Comparison of ENCODE assay signal across 15 cellular contexts in the genomic region with DNA sequence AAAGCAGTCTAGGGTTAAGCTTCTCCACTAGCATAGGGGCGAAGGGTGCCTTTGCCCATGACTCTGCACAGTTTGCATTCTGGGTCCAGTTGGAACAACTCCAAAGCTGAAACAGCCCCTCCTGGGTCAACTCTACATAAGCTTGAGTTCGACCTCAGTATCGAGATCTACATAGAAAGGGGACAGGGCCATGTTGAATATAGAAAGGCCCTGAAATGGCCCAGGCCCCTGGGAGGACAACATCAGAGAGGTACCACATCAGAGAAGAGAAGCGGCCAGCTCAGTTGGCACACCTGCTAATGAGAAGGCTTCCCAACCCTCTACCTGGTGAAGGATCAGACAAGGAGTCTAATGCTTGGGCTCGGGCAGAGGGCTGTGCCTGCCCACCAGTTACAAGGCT. TPM values are rescaled to one million over a fixed set of nuclear protein-coding genes. Genes with fewer than 3 reads are reported as not detected.
DNase-seq lines count a peak whose midpoint lies in the region; ATAC-seq and TF ChIP-seq lines count a peak whose summit lies in the region.
"Had no signal": no experiment of that assay in that cellular context is flagged by ENCODE, and none has a peak within 500 bp of the region (broad histone marks: within the 10 kb centered on the region; RNA-seq: fewer than 3 reads in every experiment).

No MANE protein-coding gene starts in this region.

- H3K27me3 ChIP-seq in CD4-positive, CD25-positive, alpha-beta regulatory T cell (ENCODE audit: control insufficient read depth, insufficient read depth, low read length), result no peaks in the 10 kb centered on the region
- H3K27me3 ChIP-seq in HL-60 (ENCODE audit: insufficient read depth, poor library complexity, severe bottlenecking), result no peaks in the 10 kb centered on the region
- H3K27me3 ChIP-seq in body of pancreas, result no peaks in the 10 kb centered on the region
- no peaks in the 10 kb centered on the region for H3K27me3 ChIP-seq in neutrophil

- H3K27ac ChIP-seq in CD4-positive, CD25-positive, alpha-beta regulatory T cell (ENCODE audit: insufficient read depth, low read length, poor library complexity, severe bottlenecking), result peak overlapping the region; percentile 90
- peak overlapping the region; percentile 67; the same call in 1 of the 2 replicates for H3K27ac ChIP-seq in HL-60 (replicated peaks)
- peak overlapping the region in 3 of 4 donors; percentile 64 to 96 (median 93) for H3K27ac ChIP-seq in body of pancreas
- peak overlapping the region; percentile 99 for H3K27ac ChIP-seq in neutrophil
- H3K27ac ChIP-seq: WERI-Rb-1 had no signal

- peak overlapping the region; percentile 95 to 98 (median 98) for H3K4me3 Mint-ChIP-seq in CD4-positive, CD25-positive, alpha-beta regulatory T cell

- H3K4me1 ChIP-seq in CD4-positive, CD25-positive, alpha-beta regulatory T cell (ENCODE audit: control insufficient read depth, insufficient read depth, low read length, poor library complexity, severe bottlenecking), result peaks cover 99% of the 10 kb centered on the region
- H3K4me1 ChIP-seq in body of pancreas, result peaks cover 55% of the 10 kb centered on the region
- H3K4me1 ChIP-seq in neutrophil (ENCODE audit: control insufficient read depth in 1 of 2, insufficient read depth in 1 of 2, low read depth in 1 of 2, low read length in 1 of 2), result peaks cover 50 to 55% of the 10 kb centered on the region in 2 experiments

- H3K4me3 ChIP-seq in CD4-positive, CD25-positive, alpha-beta regulatory T cell (ENCODE audit: low read depth, low read length), result peak overlapping the region; percentile 99
- no peak overlapping the region for H3K4me3 ChIP-seq in HL-60 (replicated peaks; ENCODE audit: insufficient read depth, low read length)
- H3K4me3 ChIP-seq in body of pancreas, result no peak overlapping the region
- no peak overlapping the region for H3K4me3 ChIP-seq in neutrophil (ENCODE audit: low read depth in 1 of 2, low read length in 1 of 2)

- no peaks in the 10 kb centered on the region for H3K9me3 ChIP-seq in CD4-positive, CD25-positive, alpha-beta regulatory T cell (ENCODE audit: control insufficient read depth in 2 of 2, low read length in 2 of 2)
- no peaks in the 10 kb centered on the region for H3K9me3 ChIP-seq in body of pancreas
- H3K9me3 ChIP-seq in neutrophil, result no peaks in the 10 kb centered on the region

- no peak for DNase-seq in CD4-positive, CD25-positive, alpha-beta regulatory T cell
- DNase-seq in HL-60 (ENCODE audit: low read depth in 1 of 2, low spot score in 1 of 2) (no peak), body of pancreas (no peak), ACHN (no peak), GOT3 (lab: John Stamatoyannopoulos, UW) (no peak), epidermal melanocyte (ENCODE audit: insufficient read length, low spot score) (no peak)
- DNase-seq: COR-L47, foreskin melanocyte, NCI-H1417, NCI-H510A treated with DMSO at 0.1 percent for 48 hours, nucleus accumbens, SHP77 treated with DMSO at 0.1 percent for 48 hours, WERI-Rb-1 had no signal

- TF ChIP-seq CTCF in HL-60 (IDR thresholded peaks at IDR 0.05; ENCODE audit: insufficient read depth, low read length) (no peak), body of pancreas (IDR thresholded peaks at IDR 0.05) (no peak), neutrophil (IDR thresholded peaks at IDR 0.05) (no peak)

- in situ Hi-C loops in ACHN (cut with HindIII; ENCODE audit: low pct_ligation_motif_present, low pct_unique_long_range_greater_than_20kb, low sequenced_read_pairs), result no loop called here

- peaks cover 0 to 1% (median 0%) of the 10 kb centered on the region in 7 donors for H3K9me3 Mint-ChIP-seq in CD4-positive, CD25-positive, alpha-beta regulatory T cell

- peak overlapping the region; percentile 95 to 99 (median 96) for H3K27ac Mint-ChIP-seq in CD4-positive, CD25-positive, alpha-beta regulatory T cell

- no peak for TF ChIP-seq POLR2A in body of pancreas (IDR thresholded peaks at IDR 0.05)

- intact Hi-C loops in body of pancreas (cut with DNase I), result no loop called here

- peaks cover 44% of the 10 kb centered on the region for H3K36me3 ChIP-seq in CD4-positive, CD25-positive, alpha-beta regulatory T cell (ENCODE audit: control insufficient read depth, insufficient read depth, low read length)
- H3K36me3 ChIP-seq in body of pancreas (replicated peaks in 1 of 2; ENCODE audit: insufficient read depth in 1 of 2, low read depth in 2 of 2) (no peaks in the 10 kb centered on the region), neutrophil (peaks cover 53% of the 10 kb centered on the region)
- H3K36me3 ChIP-seq: WERI-Rb-1 had no signal

- no peaks in the 10 kb centered on the region for H3K27me3 Mint-ChIP-seq in CD4-positive, CD25-positive, alpha-beta regulatory T cell

- WGBS in body of pancreas, 2 donors, result 94 to 97% methylated on average over 5 of the region's 5 CpGs

- H3K36me3 Mint-ChIP-seq in CD4-positive, CD25-positive, alpha-beta regulatory T cell, result peaks cover 56% of the 10 kb centered on the region

- no peak for ATAC-seq in CD4-positive, CD25-positive, alpha-beta regulatory T cell (ENCODE audit: low read depth in 2 of 2)
- ATAC-seq in body of pancreas, result no peak
- no peak for ATAC-seq in GM19328 (IDR thresholded peaks at IDR 0.05; ENCODE audit: unreplicated experiment)

- H3K4me1 Mint-ChIP-seq in CD4-positive, CD25-positive, alpha-beta regulatory T cell, result peaks cover 18 to 91% (median 65%) of the 10 kb centered on the region in 4 donors

RNA-seq across cellular contexts. Expression of gene DENND2D, which starts 1.6 kb away (rescaled TPM):
- total RNA-seq in CD4-positive, CD25-positive, alpha-beta regulatory T cell, result 83.8 TPM
- polyA plus RNA-seq in CD4-positive, CD25-positive, alpha-beta regulatory T cell, result 100 to 1,000 TPM in 3 of 4 donors, 10 to 100 TPM in 1; 85.6 to 196 (median 119) TPM
- 10 to 100 TPM; 16.1 to 35.3 TPM for total RNA-seq in body of pancreas

RNA-seq across cellular contexts. Expression of gene CHI3L2, which starts 28.7 kb away (rescaled TPM):
- total RNA-seq in CD4-positive, CD25-positive, alpha-beta regulatory T cell, result 5.0 TPM
- polyA plus RNA-seq in CD4-positive, CD25-positive, alpha-beta regulatory T cell, result 10 to 100 TPM in 2 of 4 donors, 1 to 10 TPM in 2; 7.6 to 15.8 (median 12.5) TPM
- not detected for total RNA-seq in body of pancreas

RNA-seq across cellular contexts. Expression of gene CEPT1, which starts 58.8 kb away (rescaled TPM):
- total RNA-seq in CD4-positive, CD25-positive, alpha-beta regulatory T cell, result 22.6 TPM
- 10 to 100 TPM; 19.9 to 37.5 (median 27.7) TPM for polyA plus RNA-seq in CD4-positive, CD25-positive, alpha-beta regulatory T cell
- total RNA-seq in body of pancreas, result 10 to 100 TPM; 16.9 to 26.0 TPM

RNA-seq across cellular contexts. Expression of gene DRAM2, which starts 58.9 kb away (rescaled TPM):
- 37.2 TPM for total RNA-seq in CD4-positive, CD25-positive, alpha-beta regulatory T cell
- polyA plus RNA-seq in CD4-positive, CD25-positive, alpha-beta regulatory T cell, result 100 to 1,000 TPM in 1 of 4 donors, 10 to 100 TPM in 3; 86.7 to 112 (median 95.9) TPM
- 10 to 100 TPM; 11.9 to 27.5 TPM for total RNA-seq in body of pancreas
